In genomic region chr6:161271343-161272019, GRCh38 we compare ENCODE assay signal across 15 cellular contexts. TPM values are rescaled to one million over a fixed set of nuclear protein-coding genes. Genes with fewer than 3 reads are reported as not detected.
DNase-seq lines count a peak whose midpoint lies in the region; ATAC-seq and TF ChIP-seq lines count a peak whose summit lies in the region.
"Had no signal": no experiment of that assay in that cellular context is flagged by ENCODE, and none has a peak within 500 bp of the region (broad histone marks: within the 10 kb centered on the region; RNA-seq: fewer than 3 reads in every experiment).

No MANE protein-coding gene starts in this region.

- WGBS in GM23248 (ENCODE audit: low coverage in 1 of 2, low lambda C conversion rate in 2 of 2, missing lambda C conversion rate in 2 of 2), 2 experiments = 75 to 79% methylated on average over 8 of the region's 8 CpGs
- 73% methylated on average over 8 of the region's 8 CpGs for WGBS in tibial nerve, 2 donors

- in situ Hi-C loops in GM23248 (cut with MboI) = no loop called here

- TF ChIP-seq POLR2A in tibial nerve (IDR thresholded peaks at IDR 0.05) = no peak

- H3K4me3 ChIP-seq in GM23248 = no peak overlapping the region
- no peak overlapping the region for H3K4me3 ChIP-seq in tibial nerve
- no peak overlapping the region for H3K4me3 ChIP-seq in lower lobe of right lung
- H3K4me3 ChIP-seq: SJSA1, thoracic aorta had no signal

- no peak overlapping the region for H2AFZ ChIP-seq in GM23248

- H3K9me2 ChIP-seq in GM23248 (ENCODE audit: insufficient read depth) = no peaks in the 10 kb centered on the region

- DNase-seq in GM23248 (no peak), head of caudate nucleus (peak in 26 of 42 donors; percentile 18 to 75 (median 42)), putamen (ENCODE audit: low spot score) (peak; percentile 62), HuH-7 (ENCODE audit: low spot score) (no peak), tibial nerve (ENCODE audit: low spot score in 2 of 2) (no peak), lower lobe of right lung (no peak), SIG-M5 treated with dmso at 0.1 percent for 504 hours (lab: John Stamatoyannopoulos, UW; ENCODE audit: unreplicated experiment) (no peak)
- DNase-seq: activated CD8-positive, alpha-beta memory T cell treated with anti-CD3 and anti-CD28 coated beads, Interleukin-2, amount 50 U/mL, for 48 hours; activated naive CD8-positive, alpha-beta T cell treated with anti-CD3 and anti-CD28 coated beads for 36 hours; NCI-H2029 treated with DMSO at 0.1 percent for 48 hours; NK-92 treated with Interleukin-12 subunit alpha and Interleukin-12 subunit beta, amount 100 ng/mL, for 24 hours; small intestine had no signal

- intact Hi-C loops in head of caudate nucleus (cut with DNase I) = no loop called here
- intact Hi-C loops in lower lobe of right lung (cut with DNase I) = no loop called here

- ATAC-seq in lower lobe of right lung = no peak

- H3K27ac ChIP-seq in GM23248 = no peak overlapping the region
- H3K27ac ChIP-seq in VCaP = peak overlapping the region; percentile 52
- peak overlapping the region in 1 of 4 donors; percentile 12 for H3K27ac ChIP-seq in tibial nerve
- H3K27ac ChIP-seq in lower lobe of right lung = no peak overlapping the region
- H3K27ac ChIP-seq: SJSA1, thoracic aorta had no signal

- H3K79me2 ChIP-seq in GM23248 (ENCODE audit: insufficient read depth) = peaks cover 64% of the 10 kb centered on the region

- H3K27me3 ChIP-seq in GM23248 (replicated peaks; ENCODE audit: insufficient read depth) (no peaks in the 10 kb centered on the region), tibial nerve (no peaks in the 10 kb centered on the region), lower lobe of right lung (ENCODE audit: low read depth) (no peaks in the 10 kb centered on the region)
- H3K27me3 ChIP-seq: SJSA1 had no signal

- no peaks in the 10 kb centered on the region for H3K36me3 ChIP-seq in GM23248 (ENCODE audit: low read depth)
- H3K36me3 ChIP-seq in tibial nerve = no peaks in the 10 kb centered on the region
- H3K36me3 ChIP-seq in lower lobe of right lung = no peaks in the 10 kb centered on the region
- H3K36me3 ChIP-seq: thoracic aorta had no signal

- no peak for TF ChIP-seq EP300 in tibial nerve (IDR thresholded peaks at IDR 0.05)

- no peaks in the 10 kb centered on the region for H4K20me1 ChIP-seq in GM23248 (ENCODE audit: insufficient read depth)

- peak overlapping the region; percentile 99 for H3K4me2 ChIP-seq in GM23248 (ENCODE audit: unreplicated experiment)

- H3K4me1 ChIP-seq in GM23248 (ENCODE audit: insufficient read depth) = peaks cover 18% of the 10 kb centered on the region
- H3K4me1 ChIP-seq in tibial nerve = peaks cover 0 to 28% (median 0%) of the 10 kb centered on the region in 4 donors
- peaks cover 17% of the 10 kb centered on the region for H3K4me1 ChIP-seq in lower lobe of right lung

- H3K9ac ChIP-seq in GM23248 = 0 out of 2 replicates have a peak overlapping the region, but pooled peaks have one; percentile 95

- no peaks in the 10 kb centered on the region for H3K9me3 ChIP-seq in GM23248 (ENCODE audit: low read depth)
- no peaks in the 10 kb centered on the region for H3K9me3 ChIP-seq in tibial nerve
- no peaks in the 10 kb centered on the region for H3K9me3 ChIP-seq in lower lobe of right lung
- H3K9me3 ChIP-seq: SJSA1, thoracic aorta had no signal

- H3F3A ChIP-seq in GM23248 (ENCODE audit: insufficient read depth) = no peaks in the 10 kb centered on the region; the same call in 1 of the 2 replicates

- no peak for TF ChIP-seq CTCF in VCaP (conservative IDR thresholded peaks at IDR 0.05)
- TF ChIP-seq CTCF in tibial nerve (IDR thresholded peaks at IDR 0.05) = no peak
- no peak for TF ChIP-seq CTCF in lower lobe of right lung (IDR thresholded peaks at IDR 0.05)

RNA-seq across cellular contexts. Expression of gene AGPAT4, which starts 2.4 kb away (rescaled TPM):
- 3.0 and 3.4 TPM in 2 replicates for total RNA-seq in GM23248 (2014; rRNA removed; shearing (Covaris generic))
- polyA plus RNA-seq in GM23248 (2016; fragmentation: Nextera tagmentation; extraction: Ambion mirVana) = 3.9 and 4.8 TPM in 2 replicates
- total RNA-seq in tibial nerve = 10 to 100 TPM; 10.5 to 20.8 (median 12.6) TPM
- total RNA-seq in lower lobe of right lung = 19.7 TPM

Comparison
In these comparisons a context has a peak if more than half of its experiments do, and no peak if none do; other contexts are left out.
1. DNase-seq: peak in head of caudate nucleus (26 of 42) and putamen (single experiment); none in GM23248 (single experiment), HuH-7 (single experiment), tibial nerve (0 of 2), lower lobe of right lung (single experiment) and SIG-M5 treated with dmso at 0.1 percent for 504 hours (single experiment).